In the genomic region with DNA sequence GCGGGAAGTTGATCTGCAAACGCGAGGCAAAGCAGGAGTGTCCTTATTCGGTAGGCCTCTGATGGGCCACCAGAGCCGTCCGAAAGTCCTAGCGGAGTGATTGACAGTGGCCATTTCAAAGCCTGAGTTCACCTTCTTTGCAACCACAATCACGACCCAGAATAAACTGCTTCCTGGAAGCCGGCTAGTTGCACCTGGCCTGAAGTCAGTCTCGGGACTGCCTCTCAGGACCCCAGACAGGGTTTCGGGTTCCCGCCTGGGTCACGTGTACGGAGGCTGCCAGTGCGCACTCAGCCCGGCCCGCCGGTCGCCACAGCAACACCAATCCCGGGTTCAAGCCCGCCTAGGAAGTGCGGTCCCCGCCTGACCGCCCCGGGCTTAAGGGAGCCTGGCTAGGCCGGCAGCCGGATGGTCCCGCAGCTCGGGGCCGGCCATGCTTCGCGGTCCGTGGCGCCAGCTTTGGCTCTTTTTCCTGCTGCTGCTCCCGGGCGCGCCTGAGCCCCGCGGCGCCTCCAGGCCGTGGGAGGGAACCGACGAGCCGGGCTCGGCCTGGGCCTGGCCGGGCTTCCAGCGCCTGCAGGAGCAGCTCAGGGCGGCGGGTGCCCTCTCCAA, we compare ENCODE assay signal across 8 cellular contexts. TPM values are rescaled to one million over a fixed set of nuclear protein-coding genes. Genes with fewer than 3 reads are reported as not detected.
DNase-seq lines count a peak whose midpoint lies in the region; ATAC-seq and TF ChIP-seq lines count a peak whose summit lies in the region.

A gene with protein sequence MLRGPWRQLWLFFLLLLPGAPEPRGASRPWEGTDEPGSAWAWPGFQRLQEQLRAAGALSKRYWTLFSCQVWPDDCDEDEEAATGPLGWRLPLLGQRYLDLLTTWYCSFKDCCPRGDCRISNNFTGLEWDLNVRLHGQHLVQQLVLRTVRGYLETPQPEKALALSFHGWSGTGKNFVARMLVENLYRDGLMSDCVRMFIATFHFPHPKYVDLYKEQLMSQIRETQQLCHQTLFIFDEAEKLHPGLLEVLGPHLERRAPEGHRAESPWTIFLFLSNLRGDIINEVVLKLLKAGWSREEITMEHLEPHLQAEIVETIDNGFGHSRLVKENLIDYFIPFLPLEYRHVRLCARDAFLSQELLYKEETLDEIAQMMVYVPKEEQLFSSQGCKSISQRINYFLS (plus strand): TSS at position 375 of the 612 bp plus-strand sequence. CDS start 59 bp downstream, at position 434.

- peak within 1 kb of the TSS; percentile 97 for H3K4me3 Mint-ChIP-seq in activated T-helper 2 cell treated with anti-CD3 and anti-CD28 coated beads, Interferon-gamma antibody, Interleukin-2, Interleukin-4, amounts not matched to agents 10 μg/mL and 5 μg/mL and 100 μg/mL, durations not matched to agents 14 hours and 24 hours and 36 hours (ENCODE audit: low read depth)
- peak within 1 kb of the TSS; percentile 93 for H3K4me3 Mint-ChIP-seq in natural killer cell

- ATAC-seq in GM21737 (IDR thresholded peaks at IDR 0.05; ENCODE audit: unreplicated experiment), result peak; percentile 87
- peak; percentile 65 to 84 (median 84) for ATAC-seq in natural killer cell

- no peaks in the 10 kb centered on the region for H3K9me3 Mint-ChIP-seq in activated T-helper 2 cell treated with anti-CD3 and anti-CD28 coated beads, Interferon-gamma antibody, Interleukin-2, Interleukin-4, amounts not matched to agents 10 μg/mL and 5 μg/mL and 100 μg/mL, durations not matched to agents 14 hours and 24 hours and 36 hours
- H3K9me3 Mint-ChIP-seq in natural killer cell, result no peaks in the 10 kb centered on the region

- intact Hi-C loops in activated T-helper 2 cell treated with anti-CD3 and anti-CD28 coated beads, Interferon-gamma antibody, Interleukin-2, Interleukin-4, amounts not matched to agents 10 μg/mL and 5 μg/mL and 100 μg/mL, durations not matched to agents 14 hours and 24 hours and 36 hours (cut with micrococcal nuclease), result loop anchor here (1.0 to 5.0 kb wide), 7 partner anchors 47 to 283 kb away; a partner anchor contains a TSS
- intact Hi-C loops in natural killer cell (cut with micrococcal nuclease), result loop anchor here (1.0 kb wide), 2 partner anchors 57 to 212 kb away; a partner anchor contains a TSS

- H3K36me3 Mint-ChIP-seq in activated T-helper 2 cell treated with anti-CD3 and anti-CD28 coated beads, Interferon-gamma antibody, Interleukin-2, Interleukin-4, amounts not matched to agents 10 μg/mL and 5 μg/mL and 100 μg/mL, durations not matched to agents 14 hours and 24 hours and 36 hours (ENCODE audit: low read depth), result peaks cover 14% of the 10 kb centered on the region
- no peaks in the 10 kb centered on the region for H3K36me3 Mint-ChIP-seq in natural killer cell

- peaks cover 20% of the 10 kb centered on the region for H3K4me1 Mint-ChIP-seq in activated T-helper 2 cell treated with anti-CD3 and anti-CD28 coated beads, Interferon-gamma antibody, Interleukin-2, Interleukin-4, amounts not matched to agents 10 μg/mL and 5 μg/mL and 100 μg/mL, durations not matched to agents 14 hours and 24 hours and 36 hours (ENCODE audit: low read depth)
- peaks cover 12 to 24% of the 10 kb centered on the region in 2 donors for H3K4me1 Mint-ChIP-seq in natural killer cell

- peak within 1 kb of the TSS; percentile 79 for H3K4me3 ChIP-seq in fibroblast of pulmonary artery (replicated peaks; ENCODE audit: low read depth, low read length)

- TF ChIP-seq CTCF in fibroblast of pulmonary artery (IDR thresholded peaks at IDR 0.05; ENCODE audit: low read length, missing control alignments) (no peak), natural killer cell (IDR thresholded peaks at IDR 0.05) (no peak)

- no peaks in the 10 kb centered on the region for H3K27me3 Mint-ChIP-seq in activated T-helper 2 cell treated with anti-CD3 and anti-CD28 coated beads, Interferon-gamma antibody, Interleukin-2, Interleukin-4, amounts not matched to agents 10 μg/mL and 5 μg/mL and 100 μg/mL, durations not matched to agents 14 hours and 24 hours and 36 hours (ENCODE audit: low read depth)
- H3K27me3 Mint-ChIP-seq in natural killer cell (ENCODE audit: low read depth in 2 of 2), result no peaks in the 10 kb centered on the region

- peak within 1 kb of the TSS; percentile 96 for H3K27ac Mint-ChIP-seq in activated T-helper 2 cell treated with anti-CD3 and anti-CD28 coated beads, Interferon-gamma antibody, Interleukin-2, Interleukin-4, amounts not matched to agents 10 μg/mL and 5 μg/mL and 100 μg/mL, durations not matched to agents 14 hours and 24 hours and 36 hours
- peak within 1 kb of the TSS; percentile 91 to 92 for H3K27ac Mint-ChIP-seq in natural killer cell

- DNase-seq in DMS79 treated with DMSO at 0.1 percent for 48 hours (lab: John Stamatoyannopoulos, UW), result peak; percentile 84
- peak; percentile 67 for DNase-seq in KG1 (lab: John Stamatoyannopoulos, UW)
- DNase-seq in RKO (ENCODE audit: low spot score), result peak; percentile 88
- peak; percentile 75 for DNase-seq in activated T-helper 2 cell treated with anti-CD3 and anti-CD28 coated beads, Interferon-gamma antibody, Interleukin-2, Interleukin-4, amounts not matched to agents 10 μg/mL and 5 μg/mL and 100 μg/mL, durations not matched to agents 14 hours and 24 hours and 36 hours (ENCODE audit: low spot score)
- peak; percentile 86 for DNase-seq in fibroblast of pulmonary artery (ENCODE audit: low read depth)
- DNase-seq in natural killer cell, result peak; percentile 66
- peak; percentile 74 for DNase-seq in stimulated activated naive CD4-positive, alpha-beta T cell treated with Interleukin-2 at 50 U/mL for 16 hours (lab: John Stamatoyannopoulos, UW)

RNA-seq across cellular contexts. Expression of the gene that starts here (rescaled TPM):
- total RNA-seq in activated T-helper 2 cell treated with anti-CD3 and anti-CD28 coated beads, Interferon-gamma antibody, Interleukin-2, Interleukin-4, amounts not matched to agents 10 μg/mL and 5 μg/mL and 100 μg/mL, durations not matched to agents 14 hours and 24 hours and 36 hours, result 34.1 and 35.3 TPM in 2 replicates
- 10 to 100 TPM; 22.7 to 33.3 (median 29.0) TPM for total RNA-seq in natural killer cell

Comparison
In these comparisons a context has a peak if more than half of its experiments do, and no peak if none do; other contexts are left out.
1. Peak in every context shown above with its lines: DNase-seq, ATAC-seq and H3K4me3 ChIP-seq.